Comparison of ENCODE assay signal across 23 cellular contexts in genomic region chr4:140031706-140032105, GRCh38.
"Had no signal": no experiment of that assay in that cellular context is flagged by ENCODE, and none has a peak within 500 bp of the region (broad histone marks: within the 10 kb centered on the region; RNA-seq: fewer than 3 reads in every experiment).

No MANE protein-coding gene starts in this region.

- H3K27ac ChIP-seq: Peyer's patch, SJSA1, SK-N-MC had no signal

- H3K9me3 ChIP-seq: MG63, Peyer's patch, SJSA1 had no signal

- DNase-seq: Karpas-422, KG1, MG63, NCI-H1092, NCI-H1105 treated with DMSO at 0.1 percent for 48 hours, NCI-H1417 treated with DMSO at 0.1 percent for 48 hours, NCI-H146, NCI-H1694 treated with DMSO at 0.1 percent for 48 hours, NCI-H1930, NCI-H2081, NCI-H2107, NCI-H226, NCI-H446, NCI-H510A, NCI-H524 treated with DMSO at 0.1 percent for 48 hours, NCI-H69, NCI-H774, PC-3, Peyer's patch, Right ventricle myocardium superior, SIG-M5 had no signal

- H3K4me3 ChIP-seq: MG63, Peyer's patch, SJSA1, SK-N-MC had no signal

- H3K36me3 ChIP-seq: MG63, Peyer's patch, SJSA1 had no signal

- H3K27me3 ChIP-seq: MG63, Peyer's patch, SJSA1 had no signal

- ATAC-seq: PC-3 had no signal
